In genomic region chr6:26756067-26756805, GRCh38 we compare ENCODE assay signal across 8 cellular contexts.
DNase-seq lines count a peak whose midpoint lies in the region; ATAC-seq and TF ChIP-seq lines count a peak whose summit lies in the region.
"Not testable (repeated sequence)": the region's sequence is repeated elsewhere in the genome, so short reads cannot be mapped to it uniquely, and the experiment has no call there.

No MANE protein-coding gene starts in this region.

- CTCF ChIA-PET in CD4-positive, alpha-beta memory T cell (lab: Charles Lee; ENCODE audit: partially characterized antibody); HEK293T (lab: Yijun Ruan, JAX); RWPE1 (lab: Yijun Ruan, JAX): not testable (repeated sequence)

- H3K4me3 Mint-ChIP-seq in CD4-positive, alpha-beta memory T cell, result peak overlapping the region in 4 of 8 donors; percentile 5 to 61 (median 54)
- peak overlapping the region; percentile 79 for H3K4me3 Mint-ChIP-seq in nephron progenitor cell

- not testable (repeated sequence) for H3K36me3 Mint-ChIP-seq in CD4-positive, alpha-beta memory T cell; nephron progenitor cell (ENCODE audit: low read depth)

- not testable (repeated sequence) for TF ChIP-seq CTCF in RWPE1 (conservative IDR thresholded peaks at IDR 0.05; ENCODE audit: low read depth); foreskin keratinocyte (conservative IDR thresholded peaks at IDR 0.05); nephron progenitor cell (IDR thresholded peaks at IDR 0.05)

- H3K27ac Mint-ChIP-seq in CD4-positive, alpha-beta memory T cell, result peak overlapping the region in 4 of 7 donors; percentile 67 to 89 (median 84)
- not testable (repeated sequence) for H3K27ac Mint-ChIP-seq in nephron progenitor cell

- not testable (repeated sequence) for H3K27ac ChIP-seq in CD4-positive, alpha-beta memory T cell (ENCODE audit: low read depth, low read length); RWPE1; foreskin keratinocyte

- intact Hi-C loops in CD4-positive, alpha-beta memory T cell (cut with micrococcal nuclease), result not testable (repeated sequence)

- peak; percentile 90 for ATAC-seq in foreskin keratinocyte

- not testable (repeated sequence) for H3K36me3 ChIP-seq in CD4-positive, alpha-beta memory T cell (ENCODE audit: insufficient read depth, low read length)

- not testable (repeated sequence) for DNase-seq in CD4-positive, alpha-beta memory T cell; foreskin keratinocyte
- DNase-seq in HEK293T (ENCODE audit: extremely low spot score) (peak; percentile 42), RWPE1 (ENCODE audit: low spot score) (peak; percentile 27), dermis blood vessel endothelial cell (peak; percentile 53), nephron progenitor cell (peak; percentile 30)
- DNase-seq in activated T-cell treated with anti-CD3 and anti-CD28 coated beads, Interleukin-2, amount 50 U/mL, for 48 hours, result peak; percentile 48
- peak; percentile 29 for DNase-seq in stimulated activated CD4-positive, alpha-beta T cell treated with anti-CD3 and anti-CD28 coated beads, Interleukin-1b, Interleukin-23, amount 100 ng/mL, for 48 hours

- not testable (repeated sequence) for H3K4me1 ChIP-seq in CD4-positive, alpha-beta memory T cell (ENCODE audit: insufficient read depth, low read length); foreskin keratinocyte

- H3K27me3 Mint-ChIP-seq in CD4-positive, alpha-beta memory T cell, result peaks cover 15 to 25% of the 10 kb centered on the region in 2 donors
- H3K27me3 Mint-ChIP-seq in nephron progenitor cell (ENCODE audit: low read depth, poor library complexity), result peaks cover 57% of the 10 kb centered on the region

- H3K4me1 Mint-ChIP-seq in CD4-positive, alpha-beta memory T cell, result not testable (repeated sequence)
- H3K4me1 Mint-ChIP-seq in nephron progenitor cell, result peaks cover 20% of the 10 kb centered on the region

- POLR2A ChIA-PET in CD4-positive, alpha-beta memory T cell (lab: Charles Lee; ENCODE audit: partially characterized antibody); HEK293T (lab: Yijun Ruan, JAX); RWPE1 (lab: Yijun Ruan, JAX; ENCODE audit: low non-redundant PET): not testable (repeated sequence)

- not testable (repeated sequence) for H3K27me3 ChIP-seq in CD4-positive, alpha-beta memory T cell (ENCODE audit: insufficient read depth, low read length)
- peaks cover 24% of the 10 kb centered on the region for H3K27me3 ChIP-seq in foreskin keratinocyte

- H3K4me3 ChIP-seq in CD4-positive, alpha-beta memory T cell (ENCODE audit: low read length in 2 of 2), result not testable (repeated sequence)

- not testable (repeated sequence) for H3K9me3 ChIP-seq in CD4-positive, alpha-beta memory T cell (ENCODE audit: control insufficient read depth in 1 of 2, low read length in 2 of 2)

- peaks cover 0 to 35% (median 18%) of the 10 kb centered on the region in 8 donors for H3K9me3 Mint-ChIP-seq in CD4-positive, alpha-beta memory T cell
- H3K9me3 Mint-ChIP-seq in nephron progenitor cell, result not testable (repeated sequence)

TF ChIP-seq in HEK293T, 16 proteins besides CTCF, POLR2A, EP300 and RAD21:
- TF ChIP-seq L3MBTL2 (conservative IDR thresholded peaks at IDR 0.05), result peak; percentile 61; the same call in 1 of the 2 replicates
- 0 out of 2 replicates have a peak, but pooled peaks have one; percentile 56 for TF ChIP-seq FOXM1 (IDR thresholded peaks at IDR 0.05; ENCODE audit: borderline replicate concordance)
